27 cellular contexts compared by ENCODE assay signal in genomic region chr5:4874097-4874496, GRCh38.
"Had no signal": no experiment of that assay in that cellular context is flagged by ENCODE, and none has a peak within 500 bp of the region (broad histone marks: within the 10 kb centered on the region; RNA-seq: fewer than 3 reads in every experiment).

No MANE protein-coding gene starts in this region.

- H3K36me3 ChIP-seq: stomach, suprapubic skin, thoracic aorta, thyroid gland, tibial artery, tibial nerve, transverse colon, upper lobe of left lung, upper lobe of right lung, uterus, vagina had no signal

- H3K4me3 ChIP-seq: stomach, suprapubic skin, testis, thoracic aorta, thyroid gland, tibial artery, tibial nerve, transverse colon, upper lobe of left lung, upper lobe of right lung, uterus, vagina had no signal

- DNase-seq: stimulated activated CD4-positive, alpha-beta T cell treated with anti-CD3 and anti-CD28 coated beads, Interleukin-2, amount 100 ng/mL, for 48 hours; stimulated activated CD4-positive, alpha-beta T cell treated with anti-CD3 and anti-CD28 coated beads, Interleukin-4, amount 100 ng/mL, for 1 hour; stimulated activated CD4-positive, alpha-beta T cell treated with anti-CD3 and anti-CD28 coated beads, Interleukin-4, amount 100 ng/mL, for 24 hours; stimulated activated CD4-positive, alpha-beta T cell treated with anti-CD3 and anti-CD28 coated beads, Interleukin-4, amount 100 ng/mL, for 4 hours; stimulated activated CD8-positive, alpha-beta memory T cell treated with anti-CD3 and anti-CD28 coated beads, Interleukin-4, amount 100 ng/mL, for 48 hours; stimulated activated naive B cell treated with anti-CD40 and anti-IgM and Interleukin-4, amounts not matched to agents 10 μg/mL and 1 μg/mL and 100 μg/mL, for 72 hours; stimulated activated naive CD4-positive, alpha-beta T cell; stimulated activated naive CD4-positive, alpha-beta T cell treated with Interleukin-2 at 50 U/mL for 16 hours; stimulated activated naive CD8-positive, alpha-beta T cell treated with anti-CD3 and anti-CD28 coated beads, Interleukin-15, amount 100 ng/mL, for 72 hours; stimulated activated naive CD8-positive, alpha-beta T cell treated with anti-CD3 and anti-CD28 coated beads, Interleukin-15, Interleukin-2, amounts not matched to agents 100 U/mL and 50 U/mL, for 24 hours; stomach; substantia nigra; testis; thyroid gland; tibial artery; transverse colon; trophoblast cell; upper lobe of right lung; uterus had no signal

- ATAC-seq: stimulated activated effector memory CD8-positive, alpha-beta T cell treated with anti-CD3 and anti-CD28 coated beads, Interleukin-12 subunit alpha, Interleukin-12 subunit beta, amount 100 ng/mL, for 72 hours; stimulated activated memory B cell treated with anti-CD40 and anti-IgM and Interleukin-4, amounts not matched to agents 10 μg/mL and 1 μg/mL and 100 μg/mL, for 72 hours; stimulated activated naive B cell treated with anti-CD40 and anti-IgM and Interleukin-4, amounts not matched to agents 10 μg/mL and 1 μg/mL and 100 μg/mL, for 72 hours; stimulated activated naive CD8-positive, alpha-beta T cell treated with anti-CD3 and anti-CD28 coated beads, Interleukin-15, amount 100 ng/mL, for 72 hours; stimulated activated naive CD8-positive, alpha-beta T cell treated with anti-CD3 and anti-CD28 coated beads, Interleukin-15, Interleukin-2, amounts not matched to agents 100 U/mL and 50 U/mL, for 24 hours; upper lobe of right lung had no signal

- H3K27me3 ChIP-seq: suprapubic skin, testis, thyroid gland, tibial nerve, transverse colon, upper lobe of left lung, upper lobe of right lung, uterus, vagina had no signal

- FAIRE-seq: urothelium cell line had no signal

- H3K27ac ChIP-seq: stomach, suprapubic skin, testis, thoracic aorta, thyroid gland, tibial artery, tibial nerve, transverse colon, upper lobe of left lung, upper lobe of right lung, uterus, vagina had no signal

- H3K4me1 ChIP-seq: stomach, suprapubic skin, testis, thyroid gland, tibial artery, tibial nerve, transverse colon, upper lobe of left lung, upper lobe of right lung, uterus, vagina had no signal

- H3K9me3 ChIP-seq: stomach, suprapubic skin, testis, thoracic aorta, thyroid gland, tibial artery, tibial nerve, transverse colon, upper lobe of left lung, upper lobe of right lung, uterus, vagina had no signal
